Comparison of ENCODE assay signal across 21 cellular contexts in the genomic region with DNA sequence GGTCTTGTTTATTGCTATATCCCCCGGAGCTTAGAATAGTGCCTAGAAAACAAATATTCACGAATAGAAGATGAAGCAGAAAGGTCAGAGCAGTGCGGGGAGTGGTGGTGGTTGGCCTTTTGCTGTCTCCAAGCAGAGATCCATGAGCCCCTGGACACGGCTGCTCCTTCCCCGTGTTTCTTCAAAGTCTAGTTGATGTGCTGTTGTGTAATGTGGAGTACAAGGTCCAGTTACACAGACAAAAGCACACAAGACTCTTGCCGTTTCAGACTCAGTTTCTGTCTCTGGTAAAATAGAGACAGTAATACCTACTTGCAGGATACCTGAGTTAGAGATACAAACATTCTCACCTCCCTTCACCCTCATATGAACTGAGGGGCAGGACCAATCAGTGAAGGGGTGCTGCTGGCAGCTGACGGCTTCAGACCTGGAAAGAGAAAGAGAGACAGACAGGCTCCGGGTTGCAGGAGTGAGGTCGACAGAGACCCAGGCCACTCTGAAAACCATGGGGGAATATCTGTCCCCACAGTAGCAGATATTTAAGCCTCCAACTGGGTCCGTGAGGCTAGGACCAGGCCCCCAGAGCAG. TPM values are rescaled to one million over a fixed set of nuclear protein-coding genes. Genes with fewer than 3 reads are reported as not detected.
DNase-seq lines count a peak whose midpoint lies in the region; ATAC-seq and TF ChIP-seq lines count a peak whose summit lies in the region.
"Had no signal": no experiment of that assay in that cellular context is flagged by ENCODE, and none has a peak within 500 bp of the region (broad histone marks: within the 10 kb centered on the region; RNA-seq: fewer than 3 reads in every experiment).

No MANE protein-coding gene starts in this region.

- H3K36me3 ChIP-seq in Caco-2 (ENCODE audit: control insufficient read depth, insufficient read depth, low read length): no peaks in the 10 kb centered on the region
- H3K36me3 ChIP-seq: SJCRH30 had no signal

- H3K9me3 Mint-ChIP-seq in Caco-2 (ENCODE audit: unreplicated experiment): peaks cover 13% of the 10 kb centered on the region
- H3K9me3 Mint-ChIP-seq in nephron: peaks cover 2% of the 10 kb centered on the region
- peaks cover 3% of the 10 kb centered on the region for H3K9me3 Mint-ChIP-seq in progenitor cell of endocrine pancreas (ENCODE audit: low read depth)
- no peaks in the 10 kb centered on the region for H3K9me3 Mint-ChIP-seq in activated T-cell treated with anti-CD3 and anti-CD28 coated beads, Interleukin-2, amount 50 U/mL, for 4 hours

- CTCF ChIA-PET in Caco-2 (lab: Charles Lee): no interaction called here

- ATAC-seq in left colon: peak; percentile 93
- no peak for ATAC-seq in activated T-cell treated with anti-CD3 and anti-CD28 coated beads, Interleukin-2, amount 50 U/mL, for 4 hours
- no peak for ATAC-seq in GM19328 (IDR thresholded peaks at IDR 0.05; ENCODE audit: unreplicated experiment)

- no peaks in the 10 kb centered on the region for H3K36me3 Mint-ChIP-seq in Caco-2 (ENCODE audit: insufficient read depth, unreplicated experiment)
- H3K36me3 Mint-ChIP-seq in nephron (ENCODE audit: low read depth): no peaks in the 10 kb centered on the region
- no peaks in the 10 kb centered on the region for H3K36me3 Mint-ChIP-seq in progenitor cell of endocrine pancreas (ENCODE audit: insufficient read depth)
- H3K36me3 Mint-ChIP-seq in activated T-cell treated with anti-CD3 and anti-CD28 coated beads, Interleukin-2, amount 50 U/mL, for 4 hours (ENCODE audit: insufficient read depth): no peaks in the 10 kb centered on the region

- BruUV-seq in Caco-2 (replicated peaks; lab: Mats Ljungman, UMichigan): no TSS peak

- no peak overlapping the region for H3K4me3 ChIP-seq in Caco-2 (ENCODE audit: low read depth, low read length)
- H3K4me3 ChIP-seq: SJCRH30 had no signal

- peak overlapping the region; percentile 17 for H3K4me3 Mint-ChIP-seq in Caco-2 (ENCODE audit: unreplicated experiment)
- H3K4me3 Mint-ChIP-seq in nephron: no peak overlapping the region
- no peak overlapping the region for H3K4me3 Mint-ChIP-seq in progenitor cell of endocrine pancreas (ENCODE audit: low read depth)
- H3K4me3 Mint-ChIP-seq in activated T-cell treated with anti-CD3 and anti-CD28 coated beads, Interleukin-2, amount 50 U/mL, for 4 hours: no peak overlapping the region

- POLR2A ChIA-PET in Caco-2 (lab: Charles Lee): no interaction called here

- TF ChIP-seq CTCF in Caco-2 (IDR thresholded peaks at IDR 0.05; ENCODE audit: insufficient read depth in 1 of 2, low read depth in 1 of 2, low read length in 1 of 2, severe bottlenecking in 1 of 2, unreplicated experiment in 1 of 2) (no peak), nephron (IDR thresholded peaks at IDR 0.05; ENCODE audit: unreplicated experiment in 3 of 3) (no peak), progenitor cell of endocrine pancreas (IDR thresholded peaks at IDR 0.05; ENCODE audit: unreplicated experiment) (no peak)

- no peaks in the 10 kb centered on the region for H3K9me3 ChIP-seq in Caco-2
- H3K9me3 ChIP-seq: SJCRH30 had no signal

- peak overlapping the region; percentile 42 for H3K27ac Mint-ChIP-seq in Caco-2 (ENCODE audit: unreplicated experiment)
- peak overlapping the region; percentile 78 to 91 (median 79) for H3K27ac Mint-ChIP-seq in nephron
- H3K27ac Mint-ChIP-seq in progenitor cell of endocrine pancreas: peak overlapping the region; percentile 22

- no peaks in the 10 kb centered on the region for H3K27me3 ChIP-seq in Caco-2 (replicated peaks; ENCODE audit: control insufficient read depth, insufficient read depth, low read length)
- H3K27me3 ChIP-seq: SJCRH30 had no signal

- DNase-seq in Caco-2 (peak in 1 of 2 experiments; percentile 44), left colon (no peak), progenitor cell of endocrine pancreas (ENCODE audit: low spot score, unreplicated experiment) (no peak), COR-L47 (lab: John Stamatoyannopoulos, UW) (no peak)
- DNase-seq in activated T-cell treated with anti-CD3 and anti-CD28 coated beads, Interleukin-2, amount 50 U/mL, for 4 hours: no peak
- DNase-seq: 8988T, AML-193, DND-41, Kasumi-1, NCI-H1694, NCI-H2081, NCI-H2171, NCI-H345, NCI-H524 treated with DMSO at 0.1 percent for 48 hours, OCI-M1, SJCRH30 had no signal

- intact Hi-C loops in Caco-2 (cut with micrococcal nuclease; ENCODE audit: unreplicated experiment) (loop anchor here (5.0 kb wide), 1 partner anchor 48 kb away; no protein-coding TSS in a partner anchor), left colon (cut with DNase I, micrococcal nuclease) (no loop called here)

- H3K4me1 ChIP-seq in Caco-2: peaks cover 21% of the 10 kb centered on the region

- H3K4me1 Mint-ChIP-seq in Caco-2 (ENCODE audit: low read depth, unreplicated experiment): peaks cover 16% of the 10 kb centered on the region
- no peaks in the 10 kb centered on the region for H3K4me1 Mint-ChIP-seq in nephron
- peaks cover 22% of the 10 kb centered on the region for H3K4me1 Mint-ChIP-seq in progenitor cell of endocrine pancreas (ENCODE audit: low read depth)
- no peaks in the 10 kb centered on the region for H3K4me1 Mint-ChIP-seq in activated T-cell treated with anti-CD3 and anti-CD28 coated beads, Interleukin-2, amount 50 U/mL, for 4 hours (ENCODE audit: low read depth)

- H3K27me3 Mint-ChIP-seq in Caco-2 (ENCODE audit: insufficient read depth, unreplicated experiment): no peaks in the 10 kb centered on the region
- H3K27me3 Mint-ChIP-seq in nephron (ENCODE audit: low read depth): peaks cover 3% of the 10 kb centered on the region
- peaks cover 4% of the 10 kb centered on the region for H3K27me3 Mint-ChIP-seq in progenitor cell of endocrine pancreas
- peaks cover 17% of the 10 kb centered on the region for H3K27me3 Mint-ChIP-seq in activated T-cell treated with anti-CD3 and anti-CD28 coated beads, Interleukin-2, amount 50 U/mL, for 4 hours (ENCODE audit: low read depth)

RNA-seq across cellular contexts. Expression of a gene that starts 56.2 kb away (rescaled TPM):
- total RNA-seq in Caco-2 (2022): 0.91 and 1.3 TPM in 2 replicates
- 1 to 10 TPM; 1.0 to 1.5 TPM for total RNA-seq in left colon
- 21.7 and 24.4 TPM in 2 replicates for total RNA-seq in progenitor cell of endocrine pancreas
- total RNA-seq in activated T-cell treated with anti-CD3 and anti-CD28 coated beads, Interleukin-2, amount 50 U/mL, for 4 hours: not detected
- total RNA-seq: G401, H4, MCF 10A had no signal

Comparison
In these comparisons a context has a peak if more than half of its experiments do, and no peak if none do; other contexts are left out.
1. H3K27ac Mint-ChIP-seq: peak in every context shown above with its lines; median percentile 79 in nephron; 42 in Caco-2; 22 in progenitor cell of endocrine pancreas.